In genomic region chr10:21488954-21489446, GRCh38 we compare ENCODE assay signal across 9 cellular contexts.
"Had no signal": no experiment of that assay in that cellular context is flagged by ENCODE, and none has a peak within 500 bp of the region (broad histone marks: within the 10 kb centered on the region; RNA-seq: fewer than 3 reads in every experiment).

No MANE protein-coding gene starts in this region.

- H3K4me3 Mint-ChIP-seq: T-helper 1 cell treated with Interleukin-12 subunit alpha and Interleukin-12 subunit beta and Interleukin-4 antibody, amounts not matched to agents 30 μg/mL and 1 μg/mL, for 36 hours had no signal

- H3K9me3 Mint-ChIP-seq: activated naive CD4-positive, alpha-beta T cell treated with anti-CD3 and anti-CD28 coated beads, Interleukin-2, amount 50 U/mL, for 72 hours; T-helper 1 cell treated with Interleukin-12 subunit alpha and Interleukin-12 subunit beta and Interleukin-4 antibody, amounts not matched to agents 30 μg/mL and 1 μg/mL, for 36 hours had no signal

- H3K27me3 ChIP-seq: foreskin keratinocyte had no signal

- H3K27ac Mint-ChIP-seq: activated naive CD4-positive, alpha-beta T cell treated with anti-CD3 and anti-CD28 coated beads, Interleukin-2, amount 50 U/mL, for 72 hours; T-helper 1 cell treated with Interleukin-12 subunit alpha and Interleukin-12 subunit beta and Interleukin-4 antibody, amounts not matched to agents 30 μg/mL and 1 μg/mL, for 36 hours had no signal

- H3K27ac ChIP-seq: foreskin keratinocyte had no signal

- ATAC-seq: activated naive CD4-positive, alpha-beta T cell treated with anti-CD3 and anti-CD28 coated beads, Interleukin-2, amount 50 U/mL, for 72 hours; foreskin keratinocyte had no signal

- H3K4me1 ChIP-seq: foreskin keratinocyte had no signal

- DNase-seq: activated CD4-positive, alpha-beta T cell treated with anti-CD3 and anti-CD28 coated beads, Interleukin-2, amount 50 U/mL, for 4 hours; activated T-cell treated with anti-CD3 and anti-CD28 coated beads, Interleukin-2, amount 50 U/mL, for 1 hour; amygdala; foreskin keratinocyte; left cardiac atrium; posterior cingulate gyrus; small intestine had no signal
